Comparison of ENCODE assay signal across 2 cellular contexts in the genomic region with DNA sequence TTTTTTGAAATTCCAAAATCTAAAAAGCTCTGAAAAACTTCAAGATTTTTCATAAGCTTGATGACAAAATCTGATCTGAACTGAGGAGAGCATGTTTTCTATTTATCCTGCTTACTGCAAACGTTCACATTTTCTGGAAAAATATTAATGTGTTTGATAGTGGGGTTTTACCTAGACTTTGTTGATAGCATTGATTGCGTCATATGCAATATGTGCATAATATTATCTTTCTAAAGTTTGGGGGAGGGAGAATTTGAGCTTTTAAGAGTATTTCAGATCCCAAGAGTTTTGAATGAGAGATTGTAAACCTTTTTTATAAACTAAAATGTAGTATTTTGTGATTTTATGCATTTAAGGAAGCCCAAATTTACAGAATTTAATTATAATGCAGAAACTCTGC.
TF ChIP-seq lines count a peak whose summit lies in the region.

No MANE protein-coding gene starts in this region.

TF ChIP-seq in HepG2, 621 proteins besides CTCF, POLR2A, EP300 and RAD21:
- TF ChIP-seq SP140L (CRISPR knock-in tag; IDR thresholded peaks at IDR 0.05; ENCODE audit: borderline replicate concordance) (no peak), CEBPB (IDR thresholded peaks at IDR 0.05; ENCODE audit: borderline replicate concordance, low read depth, low read length) (peak; percentile 37; the same call in 1 of the 2 replicates), HMGXB4 (CRISPR knock-in tag; IDR thresholded peaks at IDR 0.05; ENCODE audit: borderline replicate concordance in 1 of 2, low read depth in 1 of 2) (no peak), ATF7 (IDR thresholded peaks at IDR 0.05) (0 out of 2 replicates have a peak, but pooled peaks have one; percentile 3), ATF7 (CRISPR knock-in tag; IDR thresholded peaks at IDR 0.05) (no peak)

TF ChIP-seq in H1, 55 proteins besides CTCF, POLR2A, EP300 and RAD21:
- TF ChIP-seq, protein P1, sequence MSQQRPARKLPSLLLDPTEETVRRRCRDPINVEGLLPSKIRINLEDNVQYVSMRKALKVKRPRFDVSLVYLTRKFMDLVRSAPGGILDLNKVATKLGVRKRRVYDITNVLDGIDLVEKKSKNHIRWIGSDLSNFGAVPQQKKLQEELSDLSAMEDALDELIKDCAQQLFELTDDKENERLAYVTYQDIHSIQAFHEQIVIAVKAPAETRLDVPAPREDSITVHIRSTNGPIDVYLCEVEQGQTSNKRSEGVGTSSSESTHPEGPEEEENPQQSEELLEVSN (IDR thresholded peaks at IDR 0.05): no peak
- peak; percentile 66; the same call in 1 of the 2 replicates for TF ChIP-seq CEBPB (IDR thresholded peaks at IDR 0.05; ENCODE audit: low read depth, low read length)
